ENCODE assay signal across 1 cellular context in the genomic region with DNA sequence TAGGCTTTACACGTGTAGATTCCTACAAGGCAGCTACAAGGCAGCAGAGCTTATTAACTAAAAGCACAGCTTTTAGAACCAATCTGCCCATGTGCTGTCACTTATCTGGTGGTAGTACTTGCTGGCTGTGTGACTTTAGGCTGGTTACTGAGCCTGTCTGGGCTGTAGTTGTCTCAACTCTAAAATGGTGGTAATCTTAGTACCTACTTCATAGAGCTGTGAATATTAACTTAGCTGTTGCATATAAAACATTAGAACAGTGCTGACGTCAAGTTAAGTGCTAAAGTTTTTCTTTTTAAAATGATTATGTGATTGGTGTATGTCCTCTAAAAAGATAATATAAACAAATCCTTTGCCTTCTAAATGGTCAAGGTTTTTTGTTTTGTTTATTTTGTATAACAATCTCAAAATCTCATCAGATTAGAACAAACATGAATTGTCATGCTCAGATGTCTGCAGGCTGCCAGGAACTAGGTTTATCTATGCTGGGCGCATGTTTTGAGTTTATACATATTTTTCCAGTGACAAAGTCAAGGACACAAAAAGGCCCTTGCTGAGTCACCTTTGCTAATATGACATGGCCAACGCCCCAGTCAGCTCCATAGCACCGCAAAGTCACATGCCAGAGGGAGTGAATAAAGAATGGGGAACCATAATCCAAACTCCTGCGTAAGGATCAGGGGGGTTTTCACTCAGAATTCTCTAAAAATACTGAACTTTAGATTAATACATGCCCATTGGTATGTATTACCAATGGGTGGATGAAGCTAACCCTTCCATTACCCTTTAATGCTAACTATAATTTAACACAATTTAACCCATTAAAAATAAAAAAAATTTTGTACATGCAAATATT.
TF ChIP-seq lines count a peak whose summit lies in the region.

No MANE protein-coding gene starts in this region.

TF ChIP-seq in K562, 482 proteins besides CTCF, POLR2A, EP300 and RAD21 (continued from another document and continues in another):
- TF ChIP-seq, protein P1, sequence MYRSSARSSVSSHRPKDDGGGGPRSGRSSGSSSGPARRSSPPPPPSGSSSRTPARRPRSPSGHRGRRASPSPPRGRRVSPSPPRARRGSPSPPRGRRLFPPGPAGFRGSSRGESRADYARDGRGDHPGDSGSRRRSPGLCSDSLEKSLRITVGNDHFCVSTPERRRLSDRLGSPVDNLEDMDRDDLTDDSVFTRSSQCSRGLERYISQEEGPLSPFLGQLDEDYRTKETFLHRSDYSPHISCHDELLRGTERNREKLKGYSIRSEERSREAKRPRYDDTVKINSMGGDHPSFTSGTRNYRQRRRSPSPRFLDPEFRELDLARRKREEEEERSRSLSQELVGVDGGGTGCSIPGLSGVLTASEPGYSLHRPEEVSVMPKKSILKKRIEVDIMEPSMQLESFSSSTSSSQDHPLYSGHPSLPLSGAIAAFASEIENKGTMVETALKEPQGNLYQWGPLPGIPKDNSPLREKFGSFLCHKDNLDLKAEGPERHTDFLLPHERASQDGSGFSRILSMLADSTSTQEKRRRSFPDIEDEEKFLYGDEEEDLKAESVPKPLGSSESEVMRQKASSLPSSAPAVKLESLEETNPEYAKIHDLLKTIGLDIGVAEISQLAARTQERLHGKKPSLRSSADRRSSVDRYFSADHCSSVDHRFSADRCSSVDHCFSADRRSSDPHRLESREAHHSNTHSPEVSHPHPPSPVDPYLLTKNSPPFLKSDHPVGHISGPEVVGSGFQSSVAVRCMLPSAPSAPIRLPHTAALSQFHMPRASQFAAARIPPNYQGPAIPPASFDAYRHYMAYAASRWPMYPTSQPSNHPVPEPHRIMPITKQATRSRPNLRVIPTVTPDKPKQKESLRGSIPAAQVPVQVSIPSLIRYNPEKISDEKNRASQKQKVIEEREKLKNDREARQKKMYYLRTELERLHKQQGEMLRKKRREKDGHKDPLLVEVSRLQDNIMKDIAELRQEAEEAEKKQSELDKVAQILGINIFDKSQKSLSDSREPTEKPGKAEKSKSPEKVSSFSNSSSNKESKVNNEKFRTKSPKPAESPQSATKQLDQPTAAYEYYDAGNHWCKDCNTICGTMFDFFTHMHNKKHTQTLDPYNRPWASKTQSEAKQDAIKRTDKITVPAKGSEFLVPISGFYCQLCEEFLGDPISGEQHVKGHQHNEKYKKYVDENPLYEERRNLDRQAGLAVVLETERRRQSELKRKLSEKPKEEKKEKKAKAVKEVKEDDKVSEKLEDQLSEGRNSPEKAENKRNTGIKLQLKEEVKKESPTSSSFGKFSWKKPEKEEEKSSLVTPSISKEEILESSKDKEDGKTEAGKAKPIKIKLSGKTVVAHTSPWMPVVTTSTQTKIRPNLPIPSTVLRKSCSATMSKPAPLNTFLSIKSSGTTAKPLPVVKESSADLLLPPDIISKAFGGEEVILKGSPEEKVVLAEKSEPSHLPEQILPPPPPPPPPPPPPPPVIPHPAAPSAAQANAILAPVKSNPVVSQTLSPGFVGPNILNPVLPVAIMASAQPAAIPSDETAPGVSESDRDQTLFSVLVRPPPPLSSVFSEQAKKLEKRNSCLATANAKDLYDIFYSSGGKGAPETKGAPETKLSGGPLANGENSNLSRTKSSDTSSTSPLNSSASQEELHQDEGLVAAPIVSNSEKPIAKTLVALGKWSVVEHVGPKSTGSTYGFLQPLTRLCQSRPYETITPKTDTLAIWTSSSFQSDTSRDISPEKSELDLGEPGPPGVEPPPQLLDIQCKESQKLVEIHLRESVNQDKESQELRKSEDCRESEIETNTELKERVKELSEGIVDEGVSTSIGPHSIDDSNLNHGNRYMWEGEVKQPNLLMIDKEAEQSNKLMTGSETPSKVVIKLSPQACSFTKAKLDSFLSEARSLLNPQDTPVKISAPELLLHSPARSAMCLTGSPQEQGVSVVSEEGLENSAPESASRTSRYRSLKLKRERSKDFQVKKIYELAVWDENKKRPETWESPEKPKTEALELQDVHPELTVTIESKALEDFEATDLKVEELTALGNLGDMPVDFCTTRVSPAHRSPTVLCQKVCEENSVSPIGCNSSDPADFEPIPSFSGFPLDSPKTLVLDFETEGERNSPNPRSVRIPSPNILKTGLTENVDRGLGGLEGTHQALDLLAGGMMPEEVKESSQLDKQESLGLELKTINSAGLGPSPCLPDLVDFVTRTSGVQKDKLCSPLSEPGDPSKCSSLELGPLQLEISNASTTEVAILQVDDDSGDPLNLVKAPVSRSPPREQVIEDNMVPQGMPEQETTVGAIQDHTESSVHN (IDR thresholded peaks at IDR 0.05; ENCODE audit: borderline replicate concordance in 1 of 2, low read depth in 1 of 2), result peak in 1 of 2 experiments; percentile 92; a peak in 2 of 4 replicates
- TF ChIP-seq MTA2 (IDR thresholded peaks at IDR 0.05; ENCODE audit: low read depth) (peak; percentile 52), C11orf30 (IDR thresholded peaks at IDR 0.05; ENCODE audit: low read depth) (peak; percentile 92), SOX6 (IDR thresholded peaks at IDR 0.05) (peak; percentile 96), TCF3 (CRISPR knock-in tag; IDR thresholded peaks at IDR 0.05) (peak; percentile 64; the same call in 1 of the 2 replicates), MEF2A (IDR thresholded peaks at IDR 0.05; ENCODE audit: control insufficient read depth, low read depth, low read length) (0 out of 2 replicates have a peak, but pooled peaks have one; percentile 12), EGR1 (conservative IDR thresholded peaks at IDR 0.05) (no peak), HDGF (IDR thresholded peaks at IDR 0.05) (0 out of 2 replicates have a peak, but pooled peaks have one; percentile 69), TAF9B (IDR thresholded peaks at IDR 0.05; ENCODE audit: partially characterized antibody) (peak; percentile 75), FOXK2 (conservative IDR thresholded peaks at IDR 0.05 in 1 of 2, IDR thresholded peaks at IDR 0.05 in 1 of 2; ENCODE audit: low read depth in 2 of 2) (peak; percentile 60 to 61; a peak in 1 of 4 replicates), ZNF175 (CRISPR knock-in tag; IDR thresholded peaks at IDR 0.05; ENCODE audit: low read depth) (no peak), SMARCE1 (IDR thresholded peaks at IDR 0.05) (peak; percentile 94), PHTF2 (CRISPR knock-in tag; IDR thresholded peaks at IDR 0.05) (peak; percentile 82; the same call in 1 of the 2 replicates), FOXM1 (IDR thresholded peaks at IDR 0.05; ENCODE audit: low read depth) (0 out of 2 replicates have a peak, but pooled peaks have one; percentile 25), FOXM1 (CRISPR knock-in tag; IDR thresholded peaks at IDR 0.05; ENCODE audit: low read depth) (no peak), NCOA4 (IDR thresholded peaks at IDR 0.05; ENCODE audit: partially characterized antibody) (no peak), RHOXF2B (CRISPR knock-in tag; conservative IDR thresholded peaks at IDR 0.05) (no peak), LEF1 (IDR thresholded peaks at IDR 0.05) (peak; percentile 89), JUN (IDR thresholded peaks at IDR 0.05; ENCODE audit: borderline replicate concordance, low read depth, low read length) (peak; percentile 87), JUN (CRISPR knock-in tag; IDR thresholded peaks at IDR 0.05; ENCODE audit: borderline replicate concordance) (no peak), KDM2B (CRISPR knock-in tag; IDR thresholded peaks at IDR 0.05) (no peak), HMGN3 (IDR thresholded peaks at IDR 0.05; ENCODE audit: borderline replicate concordance, extremely low read depth, insufficient read length, low read depth, low read length) (peak; percentile 26), PML (IDR thresholded peaks at IDR 0.05; ENCODE audit: low read length) (0 out of 2 replicates have a peak, but pooled peaks have one; percentile 54), ATF7 (IDR thresholded peaks at IDR 0.05) (peak; percentile 89), ZNF239 (CRISPR knock-in tag; IDR thresholded peaks at IDR 0.05) (peak; percentile 21; the same call in 1 of the 2 replicates)
- TF ChIP-seq, protein P2, sequence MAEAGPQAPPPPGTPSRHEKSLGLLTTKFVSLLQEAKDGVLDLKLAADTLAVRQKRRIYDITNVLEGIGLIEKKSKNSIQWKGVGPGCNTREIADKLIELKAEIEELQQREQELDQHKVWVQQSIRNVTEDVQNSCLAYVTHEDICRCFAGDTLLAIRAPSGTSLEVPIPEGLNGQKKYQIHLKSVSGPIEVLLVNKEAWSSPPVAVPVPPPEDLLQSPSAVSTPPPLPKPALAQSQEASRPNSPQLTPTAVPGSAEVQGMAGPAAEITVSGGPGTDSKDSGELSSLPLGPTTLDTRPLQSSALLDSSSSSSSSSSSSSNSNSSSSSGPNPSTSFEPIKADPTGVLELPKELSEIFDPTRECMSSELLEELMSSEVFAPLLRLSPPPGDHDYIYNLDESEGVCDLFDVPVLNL (CRISPR knock-in tag; IDR thresholded peaks at IDR 0.05; ENCODE audit: low read depth), result no peak
- TF ChIP-seq, protein P3, sequence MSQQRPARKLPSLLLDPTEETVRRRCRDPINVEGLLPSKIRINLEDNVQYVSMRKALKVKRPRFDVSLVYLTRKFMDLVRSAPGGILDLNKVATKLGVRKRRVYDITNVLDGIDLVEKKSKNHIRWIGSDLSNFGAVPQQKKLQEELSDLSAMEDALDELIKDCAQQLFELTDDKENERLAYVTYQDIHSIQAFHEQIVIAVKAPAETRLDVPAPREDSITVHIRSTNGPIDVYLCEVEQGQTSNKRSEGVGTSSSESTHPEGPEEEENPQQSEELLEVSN (IDR thresholded peaks at IDR 0.05; ENCODE audit: borderline replicate concordance in 1 of 2, extremely low read depth in 1 of 2, insufficient read depth in 1 of 2, insufficient read length in 1 of 2, low read depth in 1 of 2, low read length in 1 of 2, poor library complexity in 1 of 2, severe bottlenecking in 1 of 2), result peak; percentile 17 to 18
- TF ChIP-seq, protein P4, sequence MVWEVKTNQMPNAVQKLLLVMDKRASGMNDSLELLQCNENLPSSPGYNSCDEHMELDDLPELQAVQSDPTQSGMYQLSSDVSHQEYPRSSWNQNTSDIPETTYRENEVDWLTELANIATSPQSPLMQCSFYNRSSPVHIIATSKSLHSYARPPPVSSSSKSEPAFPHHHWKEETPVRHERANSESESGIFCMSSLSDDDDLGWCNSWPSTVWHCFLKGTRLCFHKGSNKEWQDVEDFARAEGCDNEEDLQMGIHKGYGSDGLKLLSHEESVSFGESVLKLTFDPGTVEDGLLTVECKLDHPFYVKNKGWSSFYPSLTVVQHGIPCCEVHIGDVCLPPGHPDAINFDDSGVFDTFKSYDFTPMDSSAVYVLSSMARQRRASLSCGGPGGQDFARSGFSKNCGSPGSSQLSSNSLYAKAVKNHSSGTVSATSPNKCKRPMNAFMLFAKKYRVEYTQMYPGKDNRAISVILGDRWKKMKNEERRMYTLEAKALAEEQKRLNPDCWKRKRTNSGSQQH (CRISPR knock-in tag; IDR thresholded peaks at IDR 0.05), result no peak
- TF ChIP-seq, protein P5, sequence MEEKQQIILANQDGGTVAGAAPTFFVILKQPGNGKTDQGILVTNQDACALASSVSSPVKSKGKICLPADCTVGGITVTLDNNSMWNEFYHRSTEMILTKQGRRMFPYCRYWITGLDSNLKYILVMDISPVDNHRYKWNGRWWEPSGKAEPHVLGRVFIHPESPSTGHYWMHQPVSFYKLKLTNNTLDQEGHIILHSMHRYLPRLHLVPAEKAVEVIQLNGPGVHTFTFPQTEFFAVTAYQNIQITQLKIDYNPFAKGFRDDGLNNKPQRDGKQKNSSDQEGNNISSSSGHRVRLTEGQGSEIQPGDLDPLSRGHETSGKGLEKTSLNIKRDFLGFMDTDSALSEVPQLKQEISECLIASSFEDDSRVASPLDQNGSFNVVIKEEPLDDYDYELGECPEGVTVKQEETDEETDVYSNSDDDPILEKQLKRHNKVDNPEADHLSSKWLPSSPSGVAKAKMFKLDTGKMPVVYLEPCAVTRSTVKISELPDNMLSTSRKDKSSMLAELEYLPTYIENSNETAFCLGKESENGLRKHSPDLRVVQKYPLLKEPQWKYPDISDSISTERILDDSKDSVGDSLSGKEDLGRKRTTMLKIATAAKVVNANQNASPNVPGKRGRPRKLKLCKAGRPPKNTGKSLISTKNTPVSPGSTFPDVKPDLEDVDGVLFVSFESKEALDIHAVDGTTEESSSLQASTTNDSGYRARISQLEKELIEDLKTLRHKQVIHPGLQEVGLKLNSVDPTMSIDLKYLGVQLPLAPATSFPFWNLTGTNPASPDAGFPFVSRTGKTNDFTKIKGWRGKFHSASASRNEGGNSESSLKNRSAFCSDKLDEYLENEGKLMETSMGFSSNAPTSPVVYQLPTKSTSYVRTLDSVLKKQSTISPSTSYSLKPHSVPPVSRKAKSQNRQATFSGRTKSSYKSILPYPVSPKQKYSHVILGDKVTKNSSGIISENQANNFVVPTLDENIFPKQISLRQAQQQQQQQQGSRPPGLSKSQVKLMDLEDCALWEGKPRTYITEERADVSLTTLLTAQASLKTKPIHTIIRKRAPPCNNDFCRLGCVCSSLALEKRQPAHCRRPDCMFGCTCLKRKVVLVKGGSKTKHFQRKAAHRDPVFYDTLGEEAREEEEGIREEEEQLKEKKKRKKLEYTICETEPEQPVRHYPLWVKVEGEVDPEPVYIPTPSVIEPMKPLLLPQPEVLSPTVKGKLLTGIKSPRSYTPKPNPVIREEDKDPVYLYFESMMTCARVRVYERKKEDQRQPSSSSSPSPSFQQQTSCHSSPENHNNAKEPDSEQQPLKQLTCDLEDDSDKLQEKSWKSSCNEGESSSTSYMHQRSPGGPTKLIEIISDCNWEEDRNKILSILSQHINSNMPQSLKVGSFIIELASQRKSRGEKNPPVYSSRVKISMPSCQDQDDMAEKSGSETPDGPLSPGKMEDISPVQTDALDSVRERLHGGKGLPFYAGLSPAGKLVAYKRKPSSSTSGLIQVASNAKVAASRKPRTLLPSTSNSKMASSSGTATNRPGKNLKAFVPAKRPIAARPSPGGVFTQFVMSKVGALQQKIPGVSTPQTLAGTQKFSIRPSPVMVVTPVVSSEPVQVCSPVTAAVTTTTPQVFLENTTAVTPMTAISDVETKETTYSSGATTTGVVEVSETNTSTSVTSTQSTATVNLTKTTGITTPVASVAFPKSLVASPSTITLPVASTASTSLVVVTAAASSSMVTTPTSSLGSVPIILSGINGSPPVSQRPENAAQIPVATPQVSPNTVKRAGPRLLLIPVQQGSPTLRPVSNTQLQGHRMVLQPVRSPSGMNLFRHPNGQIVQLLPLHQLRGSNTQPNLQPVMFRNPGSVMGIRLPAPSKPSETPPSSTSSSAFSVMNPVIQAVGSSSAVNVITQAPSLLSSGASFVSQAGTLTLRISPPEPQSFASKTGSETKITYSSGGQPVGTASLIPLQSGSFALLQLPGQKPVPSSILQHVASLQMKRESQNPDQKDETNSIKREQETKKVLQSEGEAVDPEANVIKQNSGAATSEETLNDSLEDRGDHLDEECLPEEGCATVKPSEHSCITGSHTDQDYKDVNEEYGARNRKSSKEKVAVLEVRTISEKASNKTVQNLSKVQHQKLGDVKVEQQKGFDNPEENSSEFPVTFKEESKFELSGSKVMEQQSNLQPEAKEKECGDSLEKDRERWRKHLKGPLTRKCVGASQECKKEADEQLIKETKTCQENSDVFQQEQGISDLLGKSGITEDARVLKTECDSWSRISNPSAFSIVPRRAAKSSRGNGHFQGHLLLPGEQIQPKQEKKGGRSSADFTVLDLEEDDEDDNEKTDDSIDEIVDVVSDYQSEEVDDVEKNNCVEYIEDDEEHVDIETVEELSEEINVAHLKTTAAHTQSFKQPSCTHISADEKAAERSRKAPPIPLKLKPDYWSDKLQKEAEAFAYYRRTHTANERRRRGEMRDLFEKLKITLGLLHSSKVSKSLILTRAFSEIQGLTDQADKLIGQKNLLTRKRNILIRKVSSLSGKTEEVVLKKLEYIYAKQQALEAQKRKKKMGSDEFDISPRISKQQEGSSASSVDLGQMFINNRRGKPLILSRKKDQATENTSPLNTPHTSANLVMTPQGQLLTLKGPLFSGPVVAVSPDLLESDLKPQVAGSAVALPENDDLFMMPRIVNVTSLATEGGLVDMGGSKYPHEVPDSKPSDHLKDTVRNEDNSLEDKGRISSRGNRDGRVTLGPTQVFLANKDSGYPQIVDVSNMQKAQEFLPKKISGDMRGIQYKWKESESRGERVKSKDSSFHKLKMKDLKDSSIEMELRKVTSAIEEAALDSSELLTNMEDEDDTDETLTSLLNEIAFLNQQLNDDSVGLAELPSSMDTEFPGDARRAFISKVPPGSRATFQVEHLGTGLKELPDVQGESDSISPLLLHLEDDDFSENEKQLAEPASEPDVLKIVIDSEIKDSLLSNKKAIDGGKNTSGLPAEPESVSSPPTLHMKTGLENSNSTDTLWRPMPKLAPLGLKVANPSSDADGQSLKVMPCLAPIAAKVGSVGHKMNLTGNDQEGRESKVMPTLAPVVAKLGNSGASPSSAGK (IDR thresholded peaks at IDR 0.05), result peak; percentile 37; the same call in 1 of the 2 replicates
